11 cellular contexts compared by ENCODE assay signal in genomic region chr2:219483451-219484342, GRCh38. TPM values are rescaled to one million over a fixed set of nuclear protein-coding genes. Genes with fewer than 3 reads are reported as not detected.
DNase-seq lines count a peak whose midpoint lies in the region; ATAC-seq and TF ChIP-seq lines count a peak whose summit lies in the region.
"Had no signal": no experiment of that assay in that cellular context is flagged by ENCODE, and none has a peak within 500 bp of the region (broad histone marks: within the 10 kb centered on the region; RNA-seq: fewer than 3 reads in every experiment).

No MANE protein-coding gene starts in this region.

- ATAC-seq in GM23338 (peak; percentile 44), esophagus mucosa (no peak), omental fat pad (ENCODE audit: low FRiP score) (no peak)
- peak; percentile 22 for ATAC-seq in activated CD8-positive, alpha-beta T cell treated with anti-CD3 and anti-CD28 coated beads, Interleukin-2, amount 10 ng/mL, durations not matched to agents 7 days and 5 days

- WGBS in spleen, 5 donors, result 15 to 23% (median 16%) methylated on average over 29 to 58 of the region's 58 CpGs

- peak overlapping the region; percentile 32; the same call in 1 of the 2 replicates for H2AFZ ChIP-seq in GM23338

- H3K4me1 ChIP-seq in GM23338 (ENCODE audit: insufficient read depth) (peaks cover 33% of the 10 kb centered on the region), spleen (peaks cover 0 to 20% (median 16%) of the 10 kb centered on the region in 6 donors)

- H3K27ac ChIP-seq in GM23338 (ENCODE audit: low read depth), result no peak overlapping the region
- no peak overlapping the region for H3K27ac ChIP-seq in spleen
- H3K27ac ChIP-seq: RWPE1 had no signal

- POLR2A ChIA-PET in activated CD8-positive, alpha-beta T cell treated with anti-CD3 and anti-CD28 coated beads, Interleukin-2, amount 10 ng/mL, durations not matched to agents 7 days and 5 days (lab: Charles Lee), result interaction anchor here (1.0 kb wide), 1 partner anchor 10 kb away, joined by 3 read pairs; no protein-coding TSS in a partner anchor

- 0 out of 2 replicates have a peak, but pooled peaks cover 9% of the 10 kb centered on the region for H3F3A ChIP-seq in GM23338 (replicated peaks; ENCODE audit: low read depth)

- intact Hi-C loops in spleen (cut with DNase I; ENCODE audit: low total_unique reads), result no loop called here

- peak overlapping the region; percentile 64 for H3K4me3 Mint-ChIP-seq in GM23338
- H3K4me3 Mint-ChIP-seq in activated CD8-positive, alpha-beta T cell treated with anti-CD3 and anti-CD28 coated beads, Interleukin-2, amount 10 ng/mL, durations not matched to agents 7 days and 5 days, result no peak overlapping the region

- CTCF ChIA-PET in activated CD8-positive, alpha-beta T cell treated with anti-CD3 and anti-CD28 coated beads, Interleukin-2, amount 10 ng/mL, durations not matched to agents 7 days and 5 days (lab: Charles Lee), result interaction anchor here (0.6 to 3.2 kb wide), 8 partner anchors 8 to 57 kb away, joined by 3 to 22 read pairs (median 4); a partner anchor contains a TSS

- H3K27me3 Mint-ChIP-seq in GM23338 (ENCODE audit: insufficient read depth, low read depth, poor library complexity), result peaks cover 35% of the 10 kb centered on the region
- H3K27me3 Mint-ChIP-seq in activated CD8-positive, alpha-beta T cell treated with anti-CD3 and anti-CD28 coated beads, Interleukin-2, amount 10 ng/mL, durations not matched to agents 7 days and 5 days (ENCODE audit: low read depth), result peaks cover 41% of the 10 kb centered on the region

- H3K36me3 Mint-ChIP-seq in GM23338 (ENCODE audit: low read depth), result peaks cover 8% of the 10 kb centered on the region; the same call in 1 of the 3 replicates
- no peaks in the 10 kb centered on the region for H3K36me3 Mint-ChIP-seq in activated CD8-positive, alpha-beta T cell treated with anti-CD3 and anti-CD28 coated beads, Interleukin-2, amount 10 ng/mL, durations not matched to agents 7 days and 5 days (ENCODE audit: low read depth)

- no peaks in the 10 kb centered on the region for H3K79me2 ChIP-seq in GM23338 (replicated peaks; ENCODE audit: insufficient read depth)

- peak overlapping the region; percentile 88 for H3K4me2 ChIP-seq in GM23338

- H3K27ac Mint-ChIP-seq in GM23338, result no peak overlapping the region
- H3K27ac Mint-ChIP-seq in activated CD8-positive, alpha-beta T cell treated with anti-CD3 and anti-CD28 coated beads, Interleukin-2, amount 10 ng/mL, durations not matched to agents 7 days and 5 days, result no peak overlapping the region

- no peaks in the 10 kb centered on the region for H3K9me3 Mint-ChIP-seq in GM23338
- no peaks in the 10 kb centered on the region for H3K9me3 Mint-ChIP-seq in activated CD8-positive, alpha-beta T cell treated with anti-CD3 and anti-CD28 coated beads, Interleukin-2, amount 10 ng/mL, durations not matched to agents 7 days and 5 days (ENCODE audit: insufficient read depth)

- H3K27me3 ChIP-seq in GM23338 (ENCODE audit: insufficient read depth) (peaks cover 54% of the 10 kb centered on the region), spleen (replicated peaks in 1 of 7) (peaks cover 5 to 73% (median 46%) of the 10 kb centered on the region in 7 donors)

- TF ChIP-seq CTCF in GM23338 (conservative IDR thresholded peaks at IDR 0.05; ENCODE audit: low read depth in 2 of 2) (peak in 1 of 2 experiments; percentile 45; a peak in 2 of 4 replicates), spleen (IDR thresholded peaks at IDR 0.05 in 8 of 11, conservative IDR thresholded peaks at IDR 0.05 in 3 of 11) (no peak), omental fat pad (IDR thresholded peaks at IDR 0.05) (no peak)

- H4K20me1 ChIP-seq in GM23338 (replicated peaks; ENCODE audit: insufficient read depth), result no peaks in the 10 kb centered on the region

- no peak for TF ChIP-seq POLR2A in spleen (IDR thresholded peaks at IDR 0.05)

- H3K4me1 Mint-ChIP-seq in GM23338, result peaks cover 37% of the 10 kb centered on the region
- H3K4me1 Mint-ChIP-seq in activated CD8-positive, alpha-beta T cell treated with anti-CD3 and anti-CD28 coated beads, Interleukin-2, amount 10 ng/mL, durations not matched to agents 7 days and 5 days (ENCODE audit: low read depth), result peaks cover 2% of the 10 kb centered on the region

- DNase-seq in GM23338 (ENCODE audit: low spot score), result peak; percentile 56
- no peak for DNase-seq in activated CD8-positive, alpha-beta T cell treated with anti-CD3 and anti-CD28 coated beads, Interleukin-2, amount 10 ng/mL, durations not matched to agents 7 days and 5 days
- no peak for DNase-seq in spleen
- no peak for DNase-seq in omental fat pad (ENCODE audit: low spot score)
- DNase-seq in NCI-H2227 (lab: John Stamatoyannopoulos, UW; ENCODE audit: unreplicated experiment), result no peak
- DNase-seq: DMS 273 treated with DMSO at 0.1 percent for 48 hours had no signal

- peak overlapping the region; percentile 60 for H3K4me3 ChIP-seq in GM23338
- peak overlapping the region; percentile 44; the same call in 1 of the 2 replicates for H3K4me3 ChIP-seq in iPS-18c (ENCODE audit: insufficient read depth, low read depth, low read length)
- H3K4me3 ChIP-seq in spleen, result peak overlapping the region in 7 of 8 donors; percentile 4 to 60 (median 23)

- no peaks in the 10 kb centered on the region for H3K9me2 ChIP-seq in GM23338 (ENCODE audit: insufficient read depth)

- H3K9me3 ChIP-seq in iPS-18c (ENCODE audit: control insufficient read depth, insufficient read depth, low read length) (no peaks in the 10 kb centered on the region), spleen (no peaks in the 10 kb centered on the region)

- H3K36me3 ChIP-seq in GM23338 (ENCODE audit: insufficient read depth) (no peaks in the 10 kb centered on the region), spleen (no peaks in the 10 kb centered on the region)

TF ChIP-seq in GM23338, 12 proteins besides CTCF, POLR2A, EP300 and RAD21:
- TF ChIP-seq ETS1 (IDR thresholded peaks at IDR 0.05), result no peak
- no peak for TF ChIP-seq POLR2AphosphoS5 (IDR thresholded peaks at IDR 0.05; ENCODE audit: low read depth)
- TF ChIP-seq CREB1 (CRISPR knock-in tag; IDR thresholded peaks at IDR 0.05; ENCODE audit: low read depth), result no peak
- TF ChIP-seq ZNF331 (CRISPR knock-in tag; IDR thresholded peaks at IDR 0.05; ENCODE audit: low read depth), result no peak

RNA-seq across cellular contexts. Expression of gene GMPPA, which starts 15.0 kb away (rescaled TPM):
- 33.8 and 37.3 TPM in 2 replicates for total RNA-seq in GM23338 (2014; rRNA removed; shearing (Covaris generic))
- polyA plus RNA-seq in GM23338 (2016; fragmentation: Nextera tagmentation; extraction: Ambion mirVana) (25.2 and 27.0 TPM in 2 replicates), spleen (10 to 100 TPM; 27.4 to 43.3 (median 39.3) TPM)
- 10 to 100 TPM; 37.8 to 41.2 TPM for total RNA-seq in activated CD8-positive, alpha-beta T cell treated with anti-CD3 and anti-CD28 coated beads, Interleukin-2, amount 10 ng/mL, durations not matched to agents 7 days and 5 days
- total RNA-seq in spleen (10 to 100 TPM; 21.2 to 45.5 (median 29.4) TPM), esophagus mucosa (19.9 TPM), omental fat pad (10 to 100 TPM; 22.6 to 37.8 (median 29.4) TPM)

RNA-seq across cellular contexts. Expression of gene ASIC4, which starts 30.6 kb away (rescaled TPM):
- 3.6 TPM in 1 of 2 replicates, not detected in the other for total RNA-seq in GM23338 (2014; rRNA removed; shearing (Covaris generic))
- polyA plus RNA-seq in GM23338 (2016; fragmentation: Nextera tagmentation; extraction: Ambion mirVana) (0.13 and 0.40 TPM in 2 replicates), spleen (under 1 TPM; 0.04 to 0.06 (median 0.05) TPM)
- not detected for total RNA-seq in activated CD8-positive, alpha-beta T cell treated with anti-CD3 and anti-CD28 coated beads, Interleukin-2, amount 10 ng/mL, durations not matched to agents 7 days and 5 days
- total RNA-seq in spleen (under 1 TPM in 1 of 7 donors, not detected in 6; 0.32 TPM), esophagus mucosa (not detected), omental fat pad (under 1 TPM in 2 of 4 donors, not detected in 2; 0.12 to 0.19 TPM)
- total RNA-seq: endothelial cell of umbilical vein had no signal
- polyA plus RNA-seq: endothelial cell of umbilical vein, keratinocyte had no signal

RNA-seq across cellular contexts. Expression of gene SPEG, which starts 49.1 kb away (rescaled TPM):
- 32.4 and 32.6 TPM in 2 replicates for total RNA-seq in GM23338 (2014; rRNA removed; shearing (Covaris generic))
- polyA plus RNA-seq in GM23338 (2016; fragmentation: Nextera tagmentation; extraction: Ambion mirVana) (12.6 and 12.9 TPM in 2 replicates), spleen (1 to 10 TPM; 4.4 to 8.2 (median 4.9) TPM)
- 10 to 100 TPM; 10.8 to 11.6 TPM for total RNA-seq in activated CD8-positive, alpha-beta T cell treated with anti-CD3 and anti-CD28 coated beads, Interleukin-2, amount 10 ng/mL, durations not matched to agents 7 days and 5 days
- total RNA-seq in spleen (1 to 10 TPM in 6 of 7 donors, under 1 TPM in 1; 0.74 to 4.5 (median 2.3) TPM), esophagus mucosa (3.8 TPM), omental fat pad (10 to 100 TPM; 12.4 to 28.9 (median 17.7) TPM)

RNA-seq across cellular contexts. Expression of gene CHPF, which starts 59.9 kb away (rescaled TPM):
- total RNA-seq in GM23338 (2014; rRNA removed; shearing (Covaris generic)), result 232 and 252 TPM in 2 replicates
- polyA plus RNA-seq in GM23338 (2016; fragmentation: Nextera tagmentation; extraction: Ambion mirVana) (34.4 and 36.5 TPM in 2 replicates), spleen (1 to 10 TPM; 2.8 to 8.9 (median 4.8) TPM)
- total RNA-seq in activated CD8-positive, alpha-beta T cell treated with anti-CD3 and anti-CD28 coated beads, Interleukin-2, amount 10 ng/mL, durations not matched to agents 7 days and 5 days, result 1 to 10 TPM; 7.1 to 7.3 TPM
- total RNA-seq in spleen (10 to 100 TPM in 6 of 7 donors, 1 to 10 TPM in 1; 8.9 to 26.2 (median 15.4) TPM), esophagus mucosa (27.1 TPM), omental fat pad (10 to 100 TPM; 32.6 to 70.8 (median 45.5) TPM)

Comparison
In these comparisons a context has a peak if more than half of its experiments do, and no peak if none do; other contexts are left out.
1. ATAC-seq: peak in GM23338 (single experiment) and activated CD8-positive, alpha-beta T cell treated with anti-CD3 and anti-CD28 coated beads, Interleukin-2, amount 10 ng/mL, durations not matched to agents 7 days and 5 days (single experiment); none in esophagus mucosa (single experiment) and omental fat pad (single experiment).
2. Peak in every context shown above with its lines, with median percentiles within 50 percentile points of each other: H3K4me3 ChIP-seq.